Comparison of ENCODE assay signal across 21 cellular contexts in genomic region chr17:27203241-27203640, GRCh38.
DNase-seq lines count a peak whose midpoint lies in the region; FAIRE-seq and TF ChIP-seq lines count a peak whose summit lies in the region.
"Had no signal": no experiment of that assay in that cellular context is flagged by ENCODE, and none has a peak within 500 bp of the region (broad histone marks: within the 10 kb centered on the region; RNA-seq: fewer than 3 reads in every experiment).

No MANE protein-coding gene starts in this region.

- no peaks in the 10 kb centered on the region for H3K36me3 ChIP-seq in bronchial epithelial cell (ENCODE audit: control insufficient read depth, insufficient read depth, low read length)
- H3K36me3 ChIP-seq: BE2C, BLaER1 had no signal

- no peak for FAIRE-seq in bronchial epithelial cell (lab: Jason Lieb, UNC)
- FAIRE-seq: A204.1, D721Med, G401.6, GM12891 had no signal

- no peaks in the 10 kb centered on the region for H3K27me3 ChIP-seq in bronchial epithelial cell (ENCODE audit: control insufficient read depth, insufficient read depth, low read length)
- H3K27me3 ChIP-seq: BE2C, BLaER1 had no signal

- TF ChIP-seq CTCF in bronchial epithelial cell (IDR thresholded peaks at IDR 0.05; ENCODE audit: insufficient read depth, low read length, severe bottlenecking) (no peak), epithelial cell of esophagus (IDR thresholded peaks at IDR 0.05; ENCODE audit: insufficient read depth, low read depth, low read length, missing control alignments) (no peak)

- peak; percentile 26 for DNase-seq in bronchial epithelial cell (ENCODE audit: low read depth)
- DNase-seq in epithelial cell of esophagus (ENCODE audit: low read depth) = peak; percentile 50
- DNase-seq in NCI-H2107 (lab: John Stamatoyannopoulos, UW) = no peak
- no peak for DNase-seq in NK-92 (lab: John Stamatoyannopoulos, UW; ENCODE audit: unreplicated experiment)
- no peak for DNase-seq in COLO668 (lab: John Stamatoyannopoulos, UW; ENCODE audit: unreplicated experiment)
- DNase-seq: 8988T; ACHN; BE2C; C1 segment of cervical spinal cord; Caco-2; Calu3; CD4-positive, alpha-beta memory T cell; CD4-positive, CD25-positive, alpha-beta regulatory T cell; CD8-positive, alpha-beta memory T cell; DMS79 treated with DMSO at 0.1 percent for 48 hours; GF-D8 had no signal

- no peak overlapping the region for H3K4me3 ChIP-seq in bronchial epithelial cell (ENCODE audit: low read depth, low read length)
- no peak overlapping the region for H3K4me3 ChIP-seq in epithelial cell of esophagus (ENCODE audit: low read length)
- H3K4me3 ChIP-seq: BLaER1 had no signal

Comparison
In these comparisons a context has a peak if more than half of its experiments do, and no peak if none do; other contexts are left out.
1. DNase-seq: peak in bronchial epithelial cell (single experiment) and epithelial cell of esophagus (single experiment); none in NCI-H2107 (single experiment), NK-92 (single experiment) and COLO668 (single experiment).